Comparison of ENCODE assay signal across 9 cellular contexts in genomic region chr6:33008944-33009861, GRCh38. TPM values are rescaled to one million over a fixed set of nuclear protein-coding genes. Genes with fewer than 3 reads are reported as not detected.
DNase-seq lines count a peak whose midpoint lies in the region; ATAC-seq and TF ChIP-seq lines count a peak whose summit lies in the region.
"Had no signal": no experiment of that assay in that cellular context is flagged by ENCODE, and none has a peak within 500 bp of the region (broad histone marks: within the 10 kb centered on the region; RNA-seq: fewer than 3 reads in every experiment).

Gene HLA-DOA, minus strand, starts transcription at chr6:33009591.

- peak within 1 kb of the TSS; percentile 68 for H3K4me2 ChIP-seq in DOHH2 (ENCODE audit: low read length)

- H3K9me3 ChIP-seq in DOHH2 (ENCODE audit: control insufficient read depth, insufficient read depth, low read length) (no peaks in the 10 kb centered on the region), psoas muscle (no peaks in the 10 kb centered on the region)

- TF ChIP-seq CTCF in DOHH2 (IDR thresholded peaks at IDR 0.05; ENCODE audit: low read depth, low read length, poor library complexity, severe bottlenecking) (no peak), psoas muscle (IDR thresholded peaks at IDR 0.05) (no peak)

- H3K27me3 ChIP-seq in DOHH2 (ENCODE audit: control insufficient read depth, low read length) (no peaks in the 10 kb centered on the region), psoas muscle (ENCODE audit: insufficient read depth in 3 of 3, low read length in 2 of 3) (peaks cover 0 to 22% (median 4%) of the 10 kb centered on the region in 3 donors)

- no peaks in the 10 kb centered on the region for H3F3A ChIP-seq in DOHH2 (ENCODE audit: control insufficient read depth, insufficient read depth)

- no peaks in the 10 kb centered on the region for H3K9me2 ChIP-seq in DOHH2 (replicated peaks; ENCODE audit: control insufficient read depth, low read length)

- DNase-seq in activated CD8-positive, alpha-beta memory T cell treated with anti-CD3 and anti-CD28 coated beads, Interleukin-2, amount 50 U/mL, for 1 hour (ENCODE audit: extremely low read depth) = peak; percentile 17
- DNase-seq in fibroblast of peridontal ligament (ENCODE audit: extremely low read depth) (peak; percentile 19), psoas muscle (no peak), kidney tubule cell (ENCODE audit: low spot score) (no peak), T1000 (lab: John Stamatoyannopoulos, UW) (no peak)

- H3K4me3 ChIP-seq in DOHH2 (ENCODE audit: low read length) = peak within 1 kb of the TSS; percentile 85
- H3K4me3 ChIP-seq in psoas muscle = peak within 1 kb of the TSS; percentile 41

- peaks cover 9% of the 10 kb centered on the region; the same call in 1 of the 2 replicates for H3K36me3 ChIP-seq in DOHH2 (ENCODE audit: control insufficient read depth, low read length)
- no peaks in the 10 kb centered on the region for H3K36me3 ChIP-seq in psoas muscle (ENCODE audit: insufficient read depth in 1 of 2, low read depth in 1 of 2)

- peaks cover 17% of the 10 kb centered on the region for H3K4me1 ChIP-seq in DOHH2 (ENCODE audit: control insufficient read depth, low read length)
- H3K4me1 ChIP-seq in psoas muscle = no peaks in the 10 kb centered on the region

- H3K27ac ChIP-seq in DOHH2 (ENCODE audit: low read depth, low read length) = peak within 1 kb of the TSS; percentile 3; the same call in 1 of the 2 replicates
- H3K27ac ChIP-seq in psoas muscle = no peak within 1 kb of the TSS

- ATAC-seq in GM19324 (IDR thresholded peaks at IDR 0.05; ENCODE audit: low FRiP score, unreplicated experiment) (peak; percentile 76), HG03460 (IDR thresholded peaks at IDR 0.05; ENCODE audit: unreplicated experiment) (peak; percentile 90), psoas muscle (peak in 1 of 4 donors; percentile 22)
- ATAC-seq: Panc1 had no signal

- no peaks in the 10 kb centered on the region for H4K20me1 ChIP-seq in DOHH2 (ENCODE audit: control insufficient read depth, insufficient read depth, low read depth, low read length)

- H3K79me2 ChIP-seq in DOHH2 (ENCODE audit: control insufficient read depth, low read length) = peaks cover 10% of the 10 kb centered on the region

- intact Hi-C loops in psoas muscle (cut with DNase I) = no loop called here

- 24 to 27% (median 25%) methylated on average over 24 of the region's 24 CpGs for WGBS in psoas muscle, 3 donors

RNA-seq across cellular contexts. Expression of gene HLA-DOA, which starts in this region (rescaled TPM):
- total RNA-seq in psoas muscle = 1 to 10 TPM in 2 of 4 donors, under 1 TPM in 2; 0.48 to 1.5 (median 0.85) TPM
- under 1 TPM; 0.36 to 0.77 (median 0.58) TPM for polyA plus RNA-seq in psoas muscle

Comparison
In these comparisons a context has a peak if more than half of its experiments do, and no peak if none do; other contexts are left out.
1. DNase-seq: peak in activated CD8-positive, alpha-beta memory T cell treated with anti-CD3 and anti-CD28 coated beads, Interleukin-2, amount 50 U/mL, for 1 hour (single experiment) and fibroblast of peridontal ligament (single experiment); none in psoas muscle (0 of 2), kidney tubule cell (single experiment) and T1000 (single experiment).